In genomic region chr15:80159811-80160569, GRCh38 we compare ENCODE assay signal across 11 cellular contexts. TPM values are rescaled to one million over a fixed set of nuclear protein-coding genes. Genes with fewer than 3 reads are reported as not detected.
DNase-seq lines count a peak whose midpoint lies in the region; ATAC-seq, FAIRE-seq and TF ChIP-seq lines count a peak whose summit lies in the region.
"Had no signal": no experiment of that assay in that cellular context is flagged by ENCODE, and none has a peak within 500 bp of the region (broad histone marks: within the 10 kb centered on the region; RNA-seq: fewer than 3 reads in every experiment).

No MANE protein-coding gene starts in this region.

- no peaks in the 10 kb centered on the region for H3K9me3 ChIP-seq in GM12878 (replicated peaks; ENCODE audit: control insufficient read depth, insufficient read depth, low read length)

- in situ Hi-C loops in GM12878 (cut with MboI), result no loop called here

- peak overlapping the region; percentile 64 to 76 for H3K27ac Mint-ChIP-seq in natural killer cell

- H3K4me3 ChIP-seq in GM12878 (no peak overlapping the region), lower leg skin (ENCODE audit: low read depth, poor library complexity, severe bottlenecking) (no peak overlapping the region)

- H3K36me3 Mint-ChIP-seq in natural killer cell, result no peaks in the 10 kb centered on the region

- TF ChIP-seq CTCF in GM12878 (IDR thresholded peaks at IDR 0.05 in 2 of 3, conservative IDR thresholded peaks at IDR 0.05 in 1 of 3; ENCODE audit: control insufficient read depth in 2 of 3, extremely low read depth in 1 of 3, insufficient read depth in 1 of 3, low read depth in 3 of 3, low read length in 3 of 3) (no peak), natural killer cell (IDR thresholded peaks at IDR 0.05) (no peak), lower leg skin (IDR thresholded peaks at IDR 0.05) (no peak)

- TF ChIP-seq POLR2A in GM12878 (IDR thresholded peaks at IDR 0.05; ENCODE audit: low read depth, low read length) (no peak), lower leg skin (IDR thresholded peaks at IDR 0.05) (no peak)

- peaks cover 20% of the 10 kb centered on the region for H3K4me1 ChIP-seq in GM12878 (ENCODE audit: control insufficient read depth, insufficient read depth, low read length)

- no peaks in the 10 kb centered on the region for H3K9me3 Mint-ChIP-seq in natural killer cell

- H3K27me3 Mint-ChIP-seq in natural killer cell (ENCODE audit: low read depth in 2 of 2), result no peaks in the 10 kb centered on the region

- no peak for TF ChIP-seq RAD21 in GM12878 (IDR thresholded peaks at IDR 0.05; ENCODE audit: insufficient read depth, low read depth, low read length)

- ATAC-seq in GM12878 (peak; percentile 65), natural killer cell (peak; percentile 66 to 81 (median 73))

- peaks cover 4 to 12% of the 10 kb centered on the region in 2 experiments for H3K36me3 ChIP-seq in GM12878 (ENCODE audit: control insufficient read depth in 2 of 2, insufficient read depth in 2 of 2, low read length in 1 of 2)

- H3K4me2 ChIP-seq in GM12878 (ENCODE audit: control insufficient read depth, insufficient read depth), result peak overlapping the region; percentile 1

- no peaks in the 10 kb centered on the region for H4K20me1 ChIP-seq in GM12878 (ENCODE audit: control insufficient read depth, insufficient read depth)

- CTCF ChIA-PET in GM12878 (lab: Yijun Ruan, JAX), result interaction anchor here (0.5 to 2.6 kb wide), 4 partner anchors 13 to 307 kb away, joined by 3 to 8 read pairs (median 6); no protein-coding TSS in a partner anchor

- no peaks in the 10 kb centered on the region for H3K27me3 ChIP-seq in GM12878 (replicated peaks in 1 of 2; ENCODE audit: control insufficient read depth in 2 of 2, insufficient read depth in 2 of 2, low read length in 1 of 2)

- peak overlapping the region; percentile 69 for H3K27ac ChIP-seq in GM12878 (ENCODE audit: control insufficient read depth, insufficient read depth)
- H3K27ac ChIP-seq: VCaP had no signal

- RAD21 ChIA-PET in GM12878 (lab: Charles Lee; ENCODE audit: unreplicated experiment), result interaction anchor here (0.8 to 1.3 kb wide), 2 partner anchors 15 to 307 kb away, joined by 3 read pairs; no protein-coding TSS in a partner anchor

- intact Hi-C loops in GM12878 (cut with micrococcal nuclease; ENCODE audit: unreplicated experiment), result no loop called here
- intact Hi-C loops in natural killer cell (cut with micrococcal nuclease), result no loop called here
- intact Hi-C loops in posterior vena cava (cut with DNase I), result loop anchor here in 1 of 2 donors (10.0 kb wide), 1 partner anchor 105 kb away; the partner anchor contains the start of gene ZFAND6
- intact Hi-C loops in lower leg skin (cut with DNase I; ENCODE audit: low total_unique reads), result no loop called here

- DNase-seq in Daoy (ENCODE audit: low read depth) (peak; percentile 80), HUDEP-2 (lab: John Stamatoyannopoulos, UW; ENCODE audit: unreplicated experiment in 76 of 76) (peak in 64 of 76 experiments; percentile 15 to 84 (median 55)), GM12878 (ENCODE audit: low read depth, low spot score) (no peak), natural killer cell (peak; percentile 30), posterior vena cava (ENCODE audit: low spot score) (no peak), NCI-H345 treated with DMSO at 0.1 percent for 48 hours (lab: John Stamatoyannopoulos, UW; ENCODE audit: unreplicated experiment) (no peak), lower leg skin (ENCODE audit: low spot score in 2 of 2) (no peak), GDM1 (lab: John Stamatoyannopoulos, UW) (no peak)
- DNase-seq: DMS 273 treated with DMSO at 0.1 percent for 48 hours, NCI-H524 treated with DMSO at 0.1 percent for 48 hours had no signal

- TF ChIP-seq EP300 in GM12878 (IDR thresholded peaks at IDR 0.05; ENCODE audit: borderline replicate concordance in 1 of 2, control insufficient read depth in 1 of 2, low read depth in 2 of 2, low read length in 2 of 2), result no peak

- H3K79me2 ChIP-seq in GM12878 (ENCODE audit: control insufficient read depth, insufficient read depth, low read length), result no peaks in the 10 kb centered on the region

- FAIRE-seq in GM12878 (lab: Jason Lieb, UNC), result no peak

- SMC1A ChIA-PET in GM12878 (lab: Charles Lee; ENCODE audit: uncharacterized antibody, unreplicated experiment), result interaction anchor here (0.9 to 1.4 kb wide), 4 partner anchors 9 to 307 kb away, joined by 3 to 4 read pairs (median 3); no protein-coding TSS in a partner anchor

- peaks cover 6 to 35% of the 10 kb centered on the region in 2 donors for H3K4me1 Mint-ChIP-seq in natural killer cell

- WGBS in GM12878 (ENCODE audit: insufficient coverage, insufficient replicate concordance, low lambda C conversion rate, missing lambda C conversion rate), result 85% methylated on average over 12 of the region's 12 CpGs
- WGBS in lower leg skin, 2 donors, result 87 to 90% methylated on average over 9 to 12 of the region's 12 CpGs

- H2AFZ ChIP-seq in GM12878 (ENCODE audit: control insufficient read depth, low read depth, low read length), result peak overlapping the region; percentile 0

- peak overlapping the region; percentile 21 for H3K4me3 Mint-ChIP-seq in natural killer cell

- POLR2A ChIA-PET in GM12878 (lab: Charles Lee), result no interaction called here

- BruUV-seq in GM12878 (replicated peaks; lab: Mats Ljungman, UMichigan), result no TSS peak

- H3K9ac ChIP-seq in GM12878 (ENCODE audit: control insufficient read depth, insufficient read depth, low read length), result no peak overlapping the region

TF ChIP-seq in GM12878, 131 proteins besides CTCF, POLR2A, EP300 and RAD21 (continues in another document):
- TF ChIP-seq ZNF592 (IDR thresholded peaks at IDR 0.05) (no peak), USF1 (IDR thresholded peaks at IDR 0.05; ENCODE audit: borderline replicate concordance, extremely low read length, insufficient read depth, low read depth, low read length) (peak; percentile 35), CREB1 (IDR thresholded peaks at IDR 0.05; ENCODE audit: low read depth) (0 out of 2 replicates have a peak, but pooled peaks have one; percentile 30), RUNX3 (IDR thresholded peaks at IDR 0.05; ENCODE audit: low read length) (peak; percentile 64), NR2F1 (conservative IDR thresholded peaks at IDR 0.05) (no peak), CREM (IDR thresholded peaks at IDR 0.05; ENCODE audit: low read depth) (peak; percentile 29; the same call in 1 of the 2 replicates), PAX5 (IDR thresholded peaks at IDR 0.05; ENCODE audit: borderline replicate concordance, low read depth, low read length) (no peak)

RNA-seq across cellular contexts. Expression of gene FAH, which starts 7.2 kb away (rescaled TPM):
- 17.7 and 22.4 TPM in 2 replicates for total RNA-seq in Daoy (2014; rRNA removed; shearing (Covaris generic))
- total RNA-seq in GM12878 (2013; cell fraction: nucleolus; rRNA removed), result 50.5 and 53.9 TPM in 2 replicates
- total RNA-seq in GM12878 (2014; rRNA removed) (51.9 and 55.8 TPM in 2 replicates), GM12878 (2014; rRNA removed; fragmentation: Illumina TruSeq; extraction: Trizol) (39.3 and 41.1 TPM in 2 replicates), GM12878 (2021) (61.5 and 67.4 TPM in 2 replicates), natural killer cell (10 to 100 TPM; 12.4 to 14.1 (median 13.5) TPM), posterior vena cava (10 to 100 TPM; 20.5 to 22.4 TPM), lower leg skin (10 to 100 TPM in 3 of 4 donors, 1 to 10 TPM in 1; 9.8 to 19.9 (median 11.8) TPM)
- 16.4 TPM for polyA plus RNA-seq in GM12878 (2011; ENCODE audit: low read depth)
- polyA plus RNA-seq in GM12878 (2011; rRNA removed) (22.2 and 36.3 TPM in 2 replicates), GM12878 (2014; fragmentation: Illumina TruSeq; extraction: Trizol) (45.7 and 54.8 TPM in 2 replicates), GM12878 (2014; fragmentation: Nextera tagmentation; extraction: Ambion mirVana) (100 to 1,000 TPM; 117 to 121 TPM), GM12878 (2014; rRNA removed) (53.5 and 56.5 TPM in 2 replicates), GM12878 (2016; fragmentation: Nextera tagmentation; extraction: Ambion mirVana) (10 to 100 TPM; 74.8 to 82.4 TPM)
- 43.2 and 44.7 TPM in 2 replicates for polyA plus RNA-seq in GM12878 (2011; cell fraction: cytosol; rRNA removed)
- 59.7 and 81.4 TPM in 2 replicates for polyA plus RNA-seq in GM12878 (2011; cell fraction: nucleus; rRNA removed)
- polyA plus RNA-seq in GM12878 (2012), result 33.7 and 38.4 TPM in 2 replicates
- 60.5 and 67.0 TPM in 2 replicates for polyA minus RNA-seq in GM12878 (2011; rRNA and poly(A)+ RNA removed)
- 18.3 and 18.8 TPM in 2 replicates for polyA minus RNA-seq in GM12878 (2011; cell fraction: cytosol; rRNA and poly(A)+ RNA removed)
- polyA minus RNA-seq in GM12878 (2011; cell fraction: nucleus; rRNA and poly(A)+ RNA removed), result 20.9 and 28.2 TPM in 2 replicates

Comparison
In these comparisons a context has a peak if more than half of its experiments do, and no peak if none do; other contexts are left out.
1. DNase-seq: peak in Daoy (single experiment), HUDEP-2 (64 of 76) and natural killer cell (single experiment); none in GM12878 (single experiment), posterior vena cava (single experiment), NCI-H345 treated with DMSO at 0.1 percent for 48 hours (single experiment), lower leg skin (0 of 2) and GDM1 (single experiment).